Comparison of ENCODE assay signal across 9 cellular contexts in the genomic region with DNA sequence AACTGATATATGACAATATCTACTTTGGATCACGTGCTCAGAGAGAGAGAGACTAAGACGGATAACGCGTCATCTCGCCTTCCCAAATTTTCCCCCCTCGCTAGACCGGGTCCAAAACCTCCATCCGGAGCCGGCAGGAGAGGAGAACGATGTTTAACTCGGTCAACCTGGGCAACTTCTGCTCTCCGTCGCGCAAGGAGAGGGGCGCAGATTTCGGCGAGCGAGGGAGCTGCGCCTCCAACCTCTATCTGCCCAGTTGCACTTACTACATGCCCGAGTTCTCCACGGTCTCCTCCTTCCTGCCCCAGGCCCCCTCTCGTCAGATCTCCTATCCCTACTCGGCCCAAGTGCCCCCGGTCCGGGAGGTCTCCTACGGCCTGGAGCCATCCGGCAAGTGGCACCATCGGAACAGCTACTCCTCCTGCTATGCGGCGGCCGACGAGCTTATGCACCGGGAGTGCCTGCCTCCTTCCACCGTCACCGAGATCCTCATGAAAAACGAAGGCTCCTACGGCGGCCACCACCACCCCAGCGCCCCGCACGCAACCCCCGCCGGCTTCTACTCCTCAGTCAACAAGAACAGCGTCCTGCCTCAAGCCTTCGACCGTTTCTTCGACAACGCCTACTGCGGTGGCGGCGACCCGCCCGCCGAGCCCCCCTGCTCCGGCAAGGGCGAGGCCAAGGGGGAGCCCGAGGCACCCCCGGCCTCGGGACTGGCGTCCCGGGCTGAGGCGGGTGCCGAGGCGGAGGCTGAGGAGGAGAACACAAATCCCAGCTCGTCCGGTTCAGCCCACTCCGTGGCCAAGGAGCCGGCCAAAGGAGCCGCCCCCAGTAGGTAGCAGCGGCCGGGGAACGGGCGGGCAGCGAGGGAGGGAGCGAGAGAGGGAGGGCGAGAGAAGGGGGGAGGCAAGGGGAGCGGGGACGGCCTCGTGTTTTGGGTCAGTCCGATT. TPM values are rescaled to one million over a fixed set of nuclear protein-coding genes. Genes with fewer than 3 reads are reported as not detected.
DNase-seq lines count a peak whose midpoint lies in the region; ATAC-seq and TF ChIP-seq lines count a peak whose summit lies in the region.
"Had no signal": no experiment of that assay in that cellular context is flagged by ENCODE, and none has a peak within 500 bp of the region (broad histone marks: within the 10 kb centered on the region; RNA-seq: fewer than 3 reads in every experiment).

A gene (plus strand): TSS at position 34 of the 950 bp plus-strand sequence. CDS start 116 bp downstream, at position 150.

- no peak for DNase-seq in activated naive CD4-positive, alpha-beta T cell treated with anti-CD3 and anti-CD28 coated beads, Interleukin-2, amount 50 U/mL, for 16 hours
- DNase-seq in WTC11 (ENCODE audit: low spot score) (peak; percentile 65), kidney epithelial cell (ENCODE audit: low read depth) (no peak), type B pancreatic cell (ENCODE audit: extremely low spot score, unreplicated experiment) (no peak), hypothalamus (lab: John Stamatoyannopoulos, UW) (no peak)
- DNase-seq: DMS153 had no signal

- peak within 1 kb of the TSS; percentile 43 for H3K4me3 Mint-ChIP-seq in activated naive CD4-positive, alpha-beta T cell treated with anti-CD3 and anti-CD28 coated beads, Interleukin-2, amount 50 U/mL, for 24 hours
- peak within 1 kb of the TSS; percentile 64 for H3K4me3 Mint-ChIP-seq in WTC11
- peak within 1 kb of the TSS; percentile 67 for H3K4me3 Mint-ChIP-seq in type B pancreatic cell

- peaks cover 20% of the 10 kb centered on the region for H3K4me1 Mint-ChIP-seq in activated naive CD4-positive, alpha-beta T cell treated with anti-CD3 and anti-CD28 coated beads, Interleukin-2, amount 50 U/mL, for 24 hours
- peaks cover 19% of the 10 kb centered on the region for H3K4me1 Mint-ChIP-seq in WTC11
- peaks cover 3% of the 10 kb centered on the region for H3K4me1 Mint-ChIP-seq in type B pancreatic cell (ENCODE audit: unreplicated experiment)

- CTCF ChIA-PET in WTC11 (lab: Charles Lee), result interaction anchor here (0.6 to 1.2 kb wide), 5 partner anchors 15 to 426 kb away, joined by 3 to 4 read pairs (median 3); a partner anchor contains a TSS

- H3K36me3 ChIP-seq in kidney epithelial cell (ENCODE audit: control insufficient read depth, insufficient read depth, low read length), result no peaks in the 10 kb centered on the region

- peaks cover 3% of the 10 kb centered on the region for H3K36me3 Mint-ChIP-seq in activated naive CD4-positive, alpha-beta T cell treated with anti-CD3 and anti-CD28 coated beads, Interleukin-2, amount 50 U/mL, for 24 hours
- H3K36me3 Mint-ChIP-seq in WTC11, result no peaks in the 10 kb centered on the region
- H3K36me3 Mint-ChIP-seq in type B pancreatic cell, result no peaks in the 10 kb centered on the region

- H3K27ac Mint-ChIP-seq in activated naive CD4-positive, alpha-beta T cell treated with anti-CD3 and anti-CD28 coated beads, Interleukin-2, amount 50 U/mL, for 24 hours, result peak within 1 kb of the TSS; percentile 61
- H3K27ac Mint-ChIP-seq in WTC11 (no peak within 1 kb of the TSS), type B pancreatic cell (no peak within 1 kb of the TSS)

- ATAC-seq in WTC11 (peak; percentile 42), HG03175 (IDR thresholded peaks at IDR 0.05; ENCODE audit: unreplicated experiment) (no peak), GM19351 (IDR thresholded peaks at IDR 0.05; ENCODE audit: unreplicated experiment) (no peak)

- peaks cover 74% of the 10 kb centered on the region for H3K27me3 Mint-ChIP-seq in activated naive CD4-positive, alpha-beta T cell treated with anti-CD3 and anti-CD28 coated beads, Interleukin-2, amount 50 U/mL, for 24 hours
- H3K27me3 Mint-ChIP-seq in WTC11 (ENCODE audit: low read depth) (peaks cover 100% of the 10 kb centered on the region), type B pancreatic cell (peaks cover 96% of the 10 kb centered on the region)

- POLR2A ChIA-PET in WTC11 (lab: Charles Lee), result no interaction called here

- H3K27me3 ChIP-seq in kidney epithelial cell (ENCODE audit: control insufficient read depth, insufficient read depth, low read length), result peaks cover 62% of the 10 kb centered on the region

- H3K9me3 Mint-ChIP-seq in activated naive CD4-positive, alpha-beta T cell treated with anti-CD3 and anti-CD28 coated beads, Interleukin-2, amount 50 U/mL, for 24 hours, result no peaks in the 10 kb centered on the region
- H3K9me3 Mint-ChIP-seq in WTC11 (no peaks in the 10 kb centered on the region), type B pancreatic cell (no peaks in the 10 kb centered on the region)

- H3K4me3 ChIP-seq in kidney epithelial cell (ENCODE audit: low read depth, low read length), result peak within 1 kb of the TSS; percentile 51

- TF ChIP-seq CTCF in WTC11 (IDR thresholded peaks at IDR 0.05) (no peak), kidney epithelial cell (IDR thresholded peaks at IDR 0.05; ENCODE audit: insufficient read depth, low read length, poor library complexity, severe bottlenecking) (no peak), type B pancreatic cell (conservative IDR thresholded peaks at IDR 0.05) (no peak)

TF ChIP-seq in WTC11, 78 proteins besides CTCF, POLR2A, EP300 and RAD21:
- TF ChIP-seq, protein P1, sequence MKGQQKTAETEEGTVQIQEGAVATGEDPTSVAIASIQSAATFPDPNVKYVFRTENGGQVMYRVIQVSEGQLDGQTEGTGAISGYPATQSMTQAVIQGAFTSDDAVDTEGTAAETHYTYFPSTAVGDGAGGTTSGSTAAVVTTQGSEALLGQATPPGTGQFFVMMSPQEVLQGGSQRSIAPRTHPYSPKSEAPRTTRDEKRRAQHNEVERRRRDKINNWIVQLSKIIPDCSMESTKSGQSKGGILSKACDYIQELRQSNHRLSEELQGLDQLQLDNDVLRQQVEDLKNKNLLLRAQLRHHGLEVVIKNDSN (CRISPR knock-in tag; IDR thresholded peaks at IDR 0.05), result no peak; the same call in 1 of the 2 replicates
- TF ChIP-seq, protein P2, sequence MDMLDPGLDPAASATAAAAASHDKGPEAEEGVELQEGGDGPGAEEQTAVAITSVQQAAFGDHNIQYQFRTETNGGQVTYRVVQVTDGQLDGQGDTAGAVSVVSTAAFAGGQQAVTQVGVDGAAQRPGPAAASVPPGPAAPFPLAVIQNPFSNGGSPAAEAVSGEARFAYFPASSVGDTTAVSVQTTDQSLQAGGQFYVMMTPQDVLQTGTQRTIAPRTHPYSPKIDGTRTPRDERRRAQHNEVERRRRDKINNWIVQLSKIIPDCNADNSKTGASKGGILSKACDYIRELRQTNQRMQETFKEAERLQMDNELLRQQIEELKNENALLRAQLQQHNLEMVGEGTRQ (CRISPR knock-in tag; IDR thresholded peaks at IDR 0.05), result peak; percentile 41
- TF ChIP-seq, protein P3, sequence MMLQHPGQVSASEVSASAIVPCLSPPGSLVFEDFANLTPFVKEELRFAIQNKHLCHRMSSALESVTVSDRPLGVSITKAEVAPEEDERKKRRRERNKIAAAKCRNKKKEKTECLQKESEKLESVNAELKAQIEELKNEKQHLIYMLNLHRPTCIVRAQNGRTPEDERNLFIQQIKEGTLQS (CRISPR knock-in tag; conservative IDR thresholded peaks at IDR 0.05), result no peak
- TF ChIP-seq JUN (CRISPR knock-in tag; IDR thresholded peaks at IDR 0.05), result no peak
- no peak for TF ChIP-seq RELA (CRISPR knock-in tag; IDR thresholded peaks at IDR 0.05; ENCODE audit: borderline replicate concordance)
- TF ChIP-seq, protein P4, sequence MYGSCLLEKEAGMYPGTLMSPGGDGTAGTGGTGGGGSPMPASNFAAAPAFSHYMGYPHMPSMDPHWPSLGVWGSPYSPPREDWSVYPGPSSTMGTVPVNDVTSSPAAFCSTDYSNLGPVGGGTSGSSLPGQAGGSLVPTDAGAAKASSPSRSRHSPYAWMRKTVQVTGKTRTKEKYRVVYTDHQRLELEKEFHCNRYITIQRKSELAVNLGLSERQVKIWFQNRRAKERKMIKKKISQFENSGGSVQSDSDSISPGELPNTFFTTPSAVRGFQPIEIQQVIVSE (CRISPR knock-in tag; IDR thresholded peaks at IDR 0.05; ENCODE audit: borderline replicate concordance), result no peak

RNA-seq across cellular contexts. Expression of the gene that starts here (rescaled TPM):
- total RNA-seq in WTC11 (2021) (not detected in 3 replicates), kidney epithelial cell (0.58 and 0.96 TPM in 2 replicates), type B pancreatic cell (ENCODE audit: low replicate concordance) (0.12 TPM in 1 of 2 replicates, not detected in the other)

Comparison
In these comparisons a context has a peak if more than half of its experiments do, and no peak if none do; other contexts are left out.
1. Peak in DNase-seq and ATAC-seq in WTC11; RNA of the gene not detected or under 1 TPM.